Comparison of ENCODE assay signal across 15 cellular contexts in genomic region chr3:14787630-14788029, GRCh38. TPM values are rescaled to one million over a fixed set of nuclear protein-coding genes. Genes with fewer than 3 reads are reported as not detected.
DNase-seq lines count a peak whose midpoint lies in the region; ATAC-seq and TF ChIP-seq lines count a peak whose summit lies in the region.
"Had no signal": no experiment of that assay in that cellular context is flagged by ENCODE, and none has a peak within 500 bp of the region (broad histone marks: within the 10 kb centered on the region; RNA-seq: fewer than 3 reads in every experiment).

No MANE protein-coding gene starts in this region.

- ATAC-seq in RWPE2 (ENCODE audit: low read depth) (no peak), GM21515 (IDR thresholded peaks at IDR 0.05; ENCODE audit: unreplicated experiment) (no peak)
- ATAC-seq: A549 had no signal

- intact Hi-C loops in spleen (cut with DNase I; ENCODE audit: low total_unique reads) (no loop called here), ascending aorta (cut with DNase I) (no loop called here)

- peaks cover 5% of the 10 kb centered on the region for H3K27me3 ChIP-seq in RWPE2 (ENCODE audit: insufficient read depth, poor library complexity, severe bottlenecking)
- H3K27me3 ChIP-seq in spleen (replicated peaks in 1 of 7) = peaks cover 0 to 19% (median 0%) of the 10 kb centered on the region in 7 donors
- no peaks in the 10 kb centered on the region for H3K27me3 ChIP-seq in ascending aorta

- DNase-seq in NCI-H748 (lab: John Stamatoyannopoulos, UW; ENCODE audit: unreplicated experiment) (peak; percentile 68), NCI-H748 treated with DMSO at 0.1 percent for 48 hours (lab: John Stamatoyannopoulos, UW) (no peak), RWPE2 (ENCODE audit: low spot score) (peak; percentile 15), kidney tubule cell (ENCODE audit: low spot score) (peak; percentile 73), spleen (peak; percentile 47), ascending aorta (ENCODE audit: low spot score in 2 of 2) (no peak), GM19240 (ENCODE audit: insufficient read length, low spot score) (no peak)
- DNase-seq: CD4-positive, alpha-beta T cell; NCI-H1092; NCI-H187; NCI-H510A had no signal

- H3K27ac ChIP-seq in RWPE2 (ENCODE audit: poor library complexity, severe bottlenecking) (no peak overlapping the region), spleen (no peak overlapping the region), ascending aorta (no peak overlapping the region)
- H3K27ac ChIP-seq: A549, KMS-11 had no signal

- H3K9me3 ChIP-seq in RWPE2 (ENCODE audit: severe bottlenecking) (no peaks in the 10 kb centered on the region), spleen (no peaks in the 10 kb centered on the region), ascending aorta (no peaks in the 10 kb centered on the region)
- H3K9me3 ChIP-seq: A549 had no signal

- H3K36me3 ChIP-seq in RWPE2 (ENCODE audit: low read depth) (no peaks in the 10 kb centered on the region), spleen (no peaks in the 10 kb centered on the region), ascending aorta (no peaks in the 10 kb centered on the region)

- H3K4me3 ChIP-seq in RWPE2 (ENCODE audit: severe bottlenecking) (no peak overlapping the region), spleen (no peak overlapping the region), ascending aorta (no peak overlapping the region)
- H3K4me3 ChIP-seq: A549 had no signal

- TF ChIP-seq POLR2A in spleen (IDR thresholded peaks at IDR 0.05) = no peak

- 58 to 81% (median 62%) methylated on average over 4 to 7 of the region's 7 CpGs for WGBS in spleen, 5 donors

- no peaks in the 10 kb centered on the region for H3K4me1 ChIP-seq in RWPE2 (ENCODE audit: insufficient read depth, poor library complexity, severe bottlenecking)
- peaks cover 0 to 40% (median 21%) of the 10 kb centered on the region in 6 donors for H3K4me1 ChIP-seq in spleen
- H3K4me1 ChIP-seq in ascending aorta = no peaks in the 10 kb centered on the region
- H3K4me1 ChIP-seq: A549 had no signal

- TF ChIP-seq CTCF in RWPE2 (IDR thresholded peaks at IDR 0.05; ENCODE audit: poor library complexity, severe bottlenecking) (no peak), spleen (IDR thresholded peaks at IDR 0.05 in 8 of 11, conservative IDR thresholded peaks at IDR 0.05 in 3 of 11) (no peak), ascending aorta (IDR thresholded peaks at IDR 0.05) (no peak)

RNA-seq across cellular contexts. Expression of gene FGD5, which starts 31.1 kb away (rescaled TPM):
- total RNA-seq in spleen (100 to 1,000 TPM in 2 of 7 donors, 10 to 100 TPM in 5; 62.5 to 145 (median 68.7) TPM), ascending aorta (112 TPM)
- 10 to 100 TPM in 1 of 3 donors, 1 to 10 TPM in 2; 6.0 to 18.3 (median 6.7) TPM for polyA plus RNA-seq in spleen
- total RNA-seq: CD4-positive, alpha-beta T cell; MCF 10A had no signal

Comparison
In these comparisons a context has a peak if more than half of its experiments do, and no peak if none do; other contexts are left out.
1. DNase-seq: peak in NCI-H748 (single experiment), RWPE2 (single experiment), kidney tubule cell (single experiment) and spleen (single experiment); none in NCI-H748 treated with DMSO at 0.1 percent for 48 hours (single experiment), ascending aorta (0 of 2) and GM19240 (single experiment).